ENCODE assay signal across 8 cellular contexts in genomic region chr17:7281953-7282751, GRCh38. TPM values are rescaled to one million over a fixed set of nuclear protein-coding genes. Genes with fewer than 3 reads are reported as not detected.
A peak's percentile ranks its signal among the peaks of the same experiment; 100 is the strongest.
DNase-seq lines count a peak whose midpoint lies in the region; ATAC-seq and TF ChIP-seq lines count a peak whose summit lies in the region.

No MANE protein-coding gene starts in this region.

- peaks cover 27% of the 10 kb centered on the region for H3K4me1 ChIP-seq in lower lobe of right lung
- no peaks in the 10 kb centered on the region for H3K4me1 ChIP-seq in aorta (ENCODE audit: control insufficient read depth in 1 of 2, insufficient read depth in 2 of 2, low read length in 2 of 2)

- no peaks in the 10 kb centered on the region for H3K36me3 ChIP-seq in lower lobe of right lung
- no peaks in the 10 kb centered on the region for H3K36me3 ChIP-seq in aorta (ENCODE audit: control insufficient read depth in 1 of 2, insufficient read depth in 2 of 2, low read length in 1 of 2)

- peak overlapping the region; percentile 77 for H3K4me3 Mint-ChIP-seq in stimulated activated naive CD8-positive, alpha-beta T cell treated with anti-CD3 and anti-CD28 coated beads, Interleukin-15, Interleukin-2, amounts not matched to agents 100 ng/mL and 50 ng/mL, for 24 hours
- H3K4me3 Mint-ChIP-seq in central memory CD8-positive, alpha-beta T cell: peak overlapping the region; percentile 77

- intact Hi-C loops in lower lobe of right lung (cut with DNase I): no loop called here
- intact Hi-C loops in aorta (cut with DNase I): loop anchor here in 1 of 2 donors (5.0 kb wide), 1 partner anchor 65 kb away; no protein-coding TSS in a partner anchor

- ATAC-seq in stimulated activated naive CD8-positive, alpha-beta T cell treated with anti-CD3 and anti-CD28 coated beads, Interleukin-15, Interleukin-2, amounts not matched to agents 100 U/mL and 50 U/mL, for 24 hours: no peak
- ATAC-seq in central memory CD8-positive, alpha-beta T cell (replicated peaks; ENCODE audit: extremely low read depth, poor library complexity, severe bottlenecking): no peak
- ATAC-seq in lower lobe of right lung (peak; percentile 1 to 3), aorta (ENCODE audit: low FRiP score) (peak; percentile 31), GM18498 (IDR thresholded peaks at IDR 0.05; ENCODE audit: unreplicated experiment) (no peak), HG03432 (IDR thresholded peaks at IDR 0.05; ENCODE audit: unreplicated experiment) (no peak)

- H3K27me3 Mint-ChIP-seq in stimulated activated naive CD8-positive, alpha-beta T cell treated with anti-CD3 and anti-CD28 coated beads, Interleukin-15, Interleukin-2, amounts not matched to agents 100 ng/mL and 50 ng/mL, for 24 hours: peaks cover 23% of the 10 kb centered on the region
- peaks cover 46% of the 10 kb centered on the region for H3K27me3 Mint-ChIP-seq in central memory CD8-positive, alpha-beta T cell

- 8% methylated on average over 41 to 43 of the region's 43 CpGs for WGBS in aorta, 2 donors

- H3K9me3 ChIP-seq in lower lobe of right lung (no peaks in the 10 kb centered on the region), aorta (ENCODE audit: control insufficient read depth, low read length) (no peaks in the 10 kb centered on the region)

- peaks cover 23% of the 10 kb centered on the region for H3K4me1 Mint-ChIP-seq in stimulated activated naive CD8-positive, alpha-beta T cell treated with anti-CD3 and anti-CD28 coated beads, Interleukin-15, Interleukin-2, amounts not matched to agents 100 ng/mL and 50 ng/mL, for 24 hours (ENCODE audit: low read depth)
- H3K4me1 Mint-ChIP-seq in central memory CD8-positive, alpha-beta T cell: peaks cover 13% of the 10 kb centered on the region

- DNase-seq in stimulated activated naive CD8-positive, alpha-beta T cell treated with anti-CD3 and anti-CD28 coated beads, Interleukin-15, Interleukin-2, amounts not matched to agents 100 U/mL and 50 U/mL, for 24 hours: no peak
- no peak for DNase-seq in central memory CD8-positive, alpha-beta T cell (ENCODE audit: low spot score in 2 of 2)
- no peak for DNase-seq in lower lobe of right lung
- peak in 1 of 2 donors; percentile 60 for DNase-seq in aorta
- no peak for DNase-seq in kidney glomerular epithelial cell (lab: John Stamatoyannopoulos, UW)

- H3K27ac ChIP-seq in lower lobe of right lung (no peak overlapping the region), aorta (ENCODE audit: low read depth in 1 of 2, low read length in 2 of 2) (no peak overlapping the region)

- H3K27me3 ChIP-seq in lower lobe of right lung (ENCODE audit: low read depth) (peaks cover 12% of the 10 kb centered on the region), aorta (ENCODE audit: control insufficient read depth in 1 of 2, insufficient read depth in 2 of 2, low read length in 1 of 2) (no peaks in the 10 kb centered on the region)

- no peaks in the 10 kb centered on the region for H3K36me3 Mint-ChIP-seq in stimulated activated naive CD8-positive, alpha-beta T cell treated with anti-CD3 and anti-CD28 coated beads, Interleukin-15, Interleukin-2, amounts not matched to agents 100 ng/mL and 50 ng/mL, for 24 hours (ENCODE audit: low read depth)
- H3K36me3 Mint-ChIP-seq in central memory CD8-positive, alpha-beta T cell (ENCODE audit: insufficient read depth): peaks cover 2% of the 10 kb centered on the region

- peak overlapping the region; percentile 52 for H3K4me3 ChIP-seq in lower lobe of right lung
- peak overlapping the region in 1 of 2 donors; percentile 7 for H3K4me3 ChIP-seq in aorta (ENCODE audit: low read length in 2 of 2)

- H3K9me3 Mint-ChIP-seq in stimulated activated naive CD8-positive, alpha-beta T cell treated with anti-CD3 and anti-CD28 coated beads, Interleukin-15, Interleukin-2, amounts not matched to agents 100 ng/mL and 50 ng/mL, for 24 hours: no peaks in the 10 kb centered on the region
- no peaks in the 10 kb centered on the region for H3K9me3 Mint-ChIP-seq in central memory CD8-positive, alpha-beta T cell

- no peak for TF ChIP-seq CTCF in lower lobe of right lung (IDR thresholded peaks at IDR 0.05)

- no peak overlapping the region for H3K27ac Mint-ChIP-seq in stimulated activated naive CD8-positive, alpha-beta T cell treated with anti-CD3 and anti-CD28 coated beads, Interleukin-15, Interleukin-2, amounts not matched to agents 100 ng/mL and 50 ng/mL, for 24 hours
- peak overlapping the region; percentile 59 for H3K27ac Mint-ChIP-seq in central memory CD8-positive, alpha-beta T cell (ENCODE audit: low read depth)

RNA-seq across cellular contexts. Expression of gene SLC2A4, which starts 0.6 kb away (rescaled TPM):
- total RNA-seq in lower lobe of right lung: 1.1 TPM
- 1 to 10 TPM; 2.5 to 3.9 TPM for total RNA-seq in aorta
- 1 to 10 TPM in 1 of 2 donors, under 1 TPM in 1; 0.63 to 1.6 TPM for polyA plus RNA-seq in aorta

RNA-seq across cellular contexts. Expression of gene YBX2, which starts 12.3 kb away (rescaled TPM):
- 0.41 TPM for total RNA-seq in lower lobe of right lung
- total RNA-seq in aorta: under 1 TPM; 0.10 to 0.60 TPM
- 1 to 10 TPM in 1 of 2 donors, not detected in 1; 5.6 TPM for polyA plus RNA-seq in aorta

RNA-seq across cellular contexts. Expression of gene CLDN7, which starts 19.9 kb away (rescaled TPM):
- total RNA-seq in lower lobe of right lung (98.7 TPM), aorta (1 to 10 TPM; 3.3 to 9.9 TPM)
- 10 to 100 TPM in 1 of 2 donors, 1 to 10 TPM in 1; 1.1 to 37.6 TPM for polyA plus RNA-seq in aorta

RNA-seq across cellular contexts. Expression of gene EIF5A, which starts 25.3 kb away (rescaled TPM):
- total RNA-seq in lower lobe of right lung (216 TPM), aorta (100 to 1,000 TPM; 198 to 280 TPM)
- 100 to 1,000 TPM; 223 to 232 TPM for polyA plus RNA-seq in aorta

RNA-seq across cellular contexts. Expression of gene ELP5, which starts 30.1 kb away (rescaled TPM):
- total RNA-seq in lower lobe of right lung (33.2 TPM), aorta (10 to 100 TPM; 26.6 to 31.0 TPM)
- 10 to 100 TPM; 26.7 to 51.1 TPM for polyA plus RNA-seq in aorta

Comparison
In these comparisons a context has a peak if more than half of its experiments do, and no peak if none do; other contexts are left out.
1. ATAC-seq: peak in lower lobe of right lung (2 of 2) and aorta (single experiment); none in stimulated activated naive CD8-positive, alpha-beta T cell treated with anti-CD3 and anti-CD28 coated beads, Interleukin-15, Interleukin-2, amounts not matched to agents 100 U/mL and 50 U/mL, for 24 hours (single experiment), central memory CD8-positive, alpha-beta T cell (single experiment), GM18498 (single experiment) and HG03432 (single experiment).